In the genomic region with DNA sequence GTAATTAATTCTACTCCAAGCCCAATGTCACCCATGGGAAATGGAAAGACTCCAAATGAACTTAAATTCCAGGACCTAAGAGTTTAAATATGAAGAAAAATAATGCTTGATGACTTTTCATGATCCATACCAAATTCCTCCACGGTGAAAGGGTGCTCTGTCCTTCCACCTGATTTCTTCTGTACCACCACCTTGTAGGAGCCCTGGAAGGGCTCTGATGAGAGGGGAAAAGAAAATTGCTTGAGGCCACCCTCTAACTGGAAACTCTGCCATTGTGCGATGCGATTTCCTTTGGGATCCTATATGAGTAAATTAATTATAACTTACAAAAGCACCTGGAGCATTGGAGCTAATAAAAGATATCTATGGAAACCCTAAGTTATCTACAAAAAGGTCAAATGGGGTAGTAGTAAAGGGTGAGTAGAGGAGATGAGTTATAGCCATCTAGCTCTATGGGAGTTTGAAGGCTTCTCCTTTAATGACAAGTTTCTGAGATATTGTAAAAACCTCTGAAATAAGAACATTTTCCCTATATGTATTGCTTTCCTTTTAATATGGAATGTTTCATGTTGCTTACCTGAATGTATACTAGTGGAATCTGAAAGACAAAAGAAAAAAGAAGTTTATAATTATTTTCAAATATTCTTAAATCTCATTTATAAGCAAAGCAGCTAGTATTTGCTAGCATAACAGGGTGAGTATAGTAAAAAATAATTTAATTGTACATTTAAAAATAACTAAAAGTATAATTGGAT, we compare ENCODE assay signal across 31 cellular contexts.
"Had no signal": no experiment of that assay in that cellular context is flagged by ENCODE, and none has a peak within 500 bp of the region (broad histone marks: within the 10 kb centered on the region; RNA-seq: fewer than 3 reads in every experiment).

No MANE protein-coding gene starts in this region.

- ATAC-seq: naive thymus-derived CD4-positive, alpha-beta T cell; natural killer cell; psoas muscle; right cardiac atrium; sciatic nerve; stimulated activated memory B cell treated with anti-CD40 and anti-IgM and Interleukin-4, amounts not matched to agents 10 μg/mL and 1 μg/mL and 100 μg/mL, for 72 hours; stimulated activated naive CD8-positive, alpha-beta T cell treated with anti-CD3 and anti-CD28 coated beads, Interleukin-15, amount 100 ng/mL, for 72 hours; stimulated activated naive CD8-positive, alpha-beta T cell treated with anti-CD3 and anti-CD28 coated beads, Interleukin-15, Interleukin-2, amounts not matched to agents 100 U/mL and 50 U/mL, for 24 hours had no signal

- H3K36me3 ChIP-seq: neural progenitor cell, ovary, suprapubic skin had no signal

- H3K9me3 ChIP-seq: ovary, psoas muscle, spleen, suprapubic skin, testis, tibial artery, transverse colon, vagina had no signal

- H3K27me3 Mint-ChIP-seq: naive thymus-derived CD4-positive, alpha-beta T cell; stimulated activated naive CD8-positive, alpha-beta T cell treated with anti-CD3 and anti-CD28 coated beads, Interleukin-15, amount 100 ng/mL, for 72 hours; type B pancreatic cell had no signal

- H3K36me3 Mint-ChIP-seq: natural killer cell; stimulated activated memory B cell treated with anti-CD40 and anti-IgM and Interleukin-4, amounts not matched to agents 10 μg/mL and 1 μg/mL and 100 μg/mL, for 72 hours had no signal

- H3K9me3 Mint-ChIP-seq: naive thymus-derived CD4-positive, alpha-beta T cell; natural killer cell; nephron; neural progenitor cell; stimulated activated memory B cell treated with anti-CD40 and anti-IgM and Interleukin-4, amounts not matched to agents 10 μg/mL and 1 μg/mL and 100 μg/mL, for 72 hours; stimulated activated naive CD8-positive, alpha-beta T cell treated with anti-CD3 and anti-CD28 coated beads, Interleukin-15, amount 100 ng/mL, for 72 hours; type B pancreatic cell had no signal

- DNase-seq: naive thymus-derived CD4-positive, alpha-beta T cell; natural killer cell; occipital lobe; ovary; posterior cingulate gyrus; psoas muscle; right cardiac atrium; spleen; stimulated activated CD4-positive, alpha-beta T cell treated with anti-CD3 and anti-CD28 coated beads, Interleukin-12 subunit alpha, Interleukin-12 subunit beta, amount 100 ng/mL, for 4 hours; stimulated activated CD4-positive, alpha-beta T cell treated with anti-CD3 and anti-CD28 coated beads, Interleukin-1b, Interleukin-23, amount 100 ng/mL, for 48 hours; stimulated activated CD4-positive, alpha-beta T cell treated with anti-CD3 and anti-CD28 coated beads, Interleukin-4, amount 100 ng/mL, for 1 hour; stimulated activated CD4-positive, alpha-beta T cell treated with anti-CD3 and anti-CD28 coated beads, Interleukin-4, amount 100 ng/mL, for 4 hours; stimulated activated CD8-positive, alpha-beta memory T cell treated with anti-CD3 and anti-CD28 coated beads, Interleukin-4, amount 100 ng/mL, for 48 hours; stimulated activated naive CD4-positive, alpha-beta T cell; stimulated activated naive CD8-positive, alpha-beta T cell treated with anti-CD3 and anti-CD28 coated beads, Interleukin-15, amount 100 ng/mL, for 72 hours; stimulated activated naive CD8-positive, alpha-beta T cell treated with anti-CD3 and anti-CD28 coated beads, Interleukin-15, Interleukin-2, amounts not matched to agents 100 U/mL and 50 U/mL, for 24 hours; substantia nigra; testis; tibial artery; transverse colon had no signal

- H3K4me1 Mint-ChIP-seq: natural killer cell, neural progenitor cell had no signal

- H3K27ac ChIP-seq: neural progenitor cell, ovary, parathyroid adenoma, psoas muscle, skin epidermis, spleen, suprapubic skin, testis, tibial artery, transverse colon, vagina had no signal

- H3K27me3 ChIP-seq: neural progenitor cell, ovary, spleen, suprapubic skin, testis, tibial artery, transverse colon, vagina had no signal

- H3K4me3 ChIP-seq: neural progenitor cell, ovary, psoas muscle, skin epidermis, smooth muscle cell, spleen, suprapubic skin, testis, tibial artery, transverse colon, vagina had no signal

- H3K4me1 ChIP-seq: neural progenitor cell, parathyroid adenoma, psoas muscle, suprapubic skin, transverse colon had no signal

- H3K27ac Mint-ChIP-seq: naive thymus-derived CD4-positive, alpha-beta T cell; natural killer cell; nephron; neural progenitor cell; progenitor cell of endocrine pancreas; stimulated activated memory B cell treated with anti-CD40 and anti-IgM and Interleukin-4, amounts not matched to agents 10 μg/mL and 1 μg/mL and 100 μg/mL, for 72 hours; stimulated activated naive CD8-positive, alpha-beta T cell treated with anti-CD3 and anti-CD28 coated beads, Interleukin-15, amount 100 ng/mL, for 72 hours; type B pancreatic cell had no signal

- H3K4me3 Mint-ChIP-seq: naive thymus-derived CD4-positive, alpha-beta T cell; natural killer cell; nephron; neural progenitor cell; stimulated activated memory B cell treated with anti-CD40 and anti-IgM and Interleukin-4, amounts not matched to agents 10 μg/mL and 1 μg/mL and 100 μg/mL, for 72 hours; stimulated activated naive CD8-positive, alpha-beta T cell treated with anti-CD3 and anti-CD28 coated beads, Interleukin-15, amount 100 ng/mL, for 72 hours; type B pancreatic cell had no signal
